17 cellular contexts compared by ENCODE assay signal in the genomic region with DNA sequence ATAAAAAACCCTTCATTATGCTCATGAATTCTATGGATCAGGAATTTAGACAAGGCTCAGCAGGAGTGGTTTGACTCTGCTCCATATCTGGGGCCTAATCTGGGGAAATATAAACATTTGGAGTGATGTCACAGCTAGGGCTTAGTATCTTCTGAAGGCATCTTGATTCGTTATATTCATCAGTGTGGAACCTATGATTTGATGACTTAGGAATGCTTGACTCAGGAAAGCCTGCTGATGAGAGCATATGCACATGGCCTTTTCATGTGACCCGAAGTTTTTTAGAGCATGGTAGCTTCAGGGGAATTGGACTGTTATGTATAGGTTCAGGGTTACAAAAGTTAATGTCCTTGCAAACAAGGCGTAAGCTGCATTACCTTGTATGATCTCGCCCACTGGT.
DNase-seq lines count a peak whose midpoint lies in the region; ATAC-seq and TF ChIP-seq lines count a peak whose summit lies in the region.
"Had no signal": no experiment of that assay in that cellular context is flagged by ENCODE, and none has a peak within 500 bp of the region (broad histone marks: within the 10 kb centered on the region; RNA-seq: fewer than 3 reads in every experiment).

No MANE protein-coding gene starts in this region.

- H3K4me1 ChIP-seq in hepatocyte (ENCODE audit: insufficient read depth) (no peaks in the 10 kb centered on the region), suprapubic skin (peaks cover 2% of the 10 kb centered on the region)
- H3K4me1 ChIP-seq: Peyer's patch had no signal

- no peak overlapping the region for H3K4me2 ChIP-seq in hepatocyte

- H3K36me3 ChIP-seq in hepatocyte (replicated peaks; ENCODE audit: insufficient read depth, low read depth) (no peaks in the 10 kb centered on the region), suprapubic skin (no peaks in the 10 kb centered on the region)
- H3K36me3 ChIP-seq: Peyer's patch had no signal

- no peak for ATAC-seq in HG02970 (IDR thresholded peaks at IDR 0.05; ENCODE audit: low FRiP score, unreplicated experiment)
- ATAC-seq: GM12878 had no signal

- H3K79me2 ChIP-seq in hepatocyte, result no peaks in the 10 kb centered on the region

- H3K4me3 ChIP-seq in hepatocyte (no peak overlapping the region), suprapubic skin (no peak overlapping the region)
- H3K4me3 ChIP-seq: GM12878, Peyer's patch had no signal

- no peaks in the 10 kb centered on the region for H4K20me1 ChIP-seq in hepatocyte (ENCODE audit: insufficient read depth, poor library complexity, severe bottlenecking)

- H3K9me3 ChIP-seq in hepatocyte (ENCODE audit: low read depth), result no peaks in the 10 kb centered on the region
- no peaks in the 10 kb centered on the region for H3K9me3 ChIP-seq in suprapubic skin

- no peak for TF ChIP-seq POLR2A in suprapubic skin (IDR thresholded peaks at IDR 0.05)

- TF ChIP-seq CTCF in hepatocyte (IDR thresholded peaks at IDR 0.05; ENCODE audit: poor library complexity), result no peak
- TF ChIP-seq CTCF in suprapubic skin (IDR thresholded peaks at IDR 0.05), result no peak

- no peak for TF ChIP-seq EP300 in suprapubic skin (IDR thresholded peaks at IDR 0.05)

- intact Hi-C loops in head of caudate nucleus (cut with DNase I), result no loop called here
- intact Hi-C loops in posterior vena cava (cut with DNase I), result no loop called here

- 87% methylated on average over 4 of the region's 4 CpGs for WGBS in hepatocyte (ENCODE audit: low lambda C conversion rate, missing lambda C conversion rate)
- 44% methylated on average over 4 of the region's 4 CpGs for WGBS in suprapubic skin

- H3K27ac ChIP-seq in hepatocyte (no peak overlapping the region), suprapubic skin (peak overlapping the region; percentile 31)
- H3K27ac ChIP-seq: C4-2B, Peyer's patch had no signal

- DNase-seq in DMS 273 (lab: John Stamatoyannopoulos, UW; ENCODE audit: unreplicated experiment) (peak; percentile 19), DMS 273 treated with DMSO at 0.1 percent for 48 hours (lab: John Stamatoyannopoulos, UW) (no peak), astrocyte of the hippocampus (ENCODE audit: low read depth, low spot score) (peak; percentile 65), hepatocyte (ENCODE audit: low spot score) (peak; percentile 15), suprapubic skin (ENCODE audit: low spot score in 2 of 2) (no peak), head of caudate nucleus (no peak), posterior vena cava (ENCODE audit: low spot score) (no peak)
- DNase-seq: activated B cell treated with CpG ODN at 0.5 μM for 24 hours, GOT3, IMR-90, NCI-H1048, NCI-H748 treated with DMSO at 0.1 percent for 48 hours, Peyer's patch, posterior cingulate gyrus had no signal

- H3K27me3 ChIP-seq in hepatocyte (no peaks in the 10 kb centered on the region), suprapubic skin (no peaks in the 10 kb centered on the region)
- H3K27me3 ChIP-seq: Peyer's patch had no signal

- H3K9me2 ChIP-seq in hepatocyte (replicated peaks; ENCODE audit: insufficient read depth), result no peaks in the 10 kb centered on the region

- no peak overlapping the region for H2AFZ ChIP-seq in hepatocyte

Comparison
In these comparisons a context has a peak if more than half of its experiments do, and no peak if none do; other contexts are left out.
1. DNase-seq: peak in DMS 273 (single experiment), astrocyte of the hippocampus (single experiment) and hepatocyte (single experiment); none in DMS 273 treated with DMSO at 0.1 percent for 48 hours (single experiment), suprapubic skin (0 of 2), head of caudate nucleus (0 of 42) and posterior vena cava (single experiment).